Comparison of ENCODE assay signal across 8 cellular contexts in genomic region chr6:27830212-27830664, GRCh38.
DNase-seq lines count a peak whose midpoint lies in the region; FAIRE-seq and TF ChIP-seq lines count a peak whose summit lies in the region.

No MANE protein-coding gene starts in this region.

- H3K23ac ChIP-seq in H9 (ENCODE audit: insufficient read length, low read depth, low read length) = no peak overlapping the region

- DNase-seq in H9 (no peak), SK-N-SH (no peak), fibroblast of pulmonary artery (ENCODE audit: low read depth) (no peak), OCI-M1 (lab: John Stamatoyannopoulos, UW) (no peak), NCI-H526 treated with DMSO at 0.1 percent for 48 hours (lab: John Stamatoyannopoulos, UW) (no peak), GM12891 (ENCODE audit: insufficient read length, low spot score) (no peak), MV-4-11 (lab: John Stamatoyannopoulos, UW) (no peak)

- TF ChIP-seq RAD21 in SK-N-SH (IDR thresholded peaks at IDR 0.05; ENCODE audit: low read length) = no peak

- H4K8ac ChIP-seq in H9 (replicated peaks; ENCODE audit: insufficient read length, low read depth, low read length) = no peak overlapping the region

- peaks cover 29% of the 10 kb centered on the region for H3F3A ChIP-seq in SK-N-SH (replicated peaks; ENCODE audit: insufficient read depth)

- POLR2A ChIA-PET in SK-N-SH (lab: Yijun Ruan, JAX) = interaction anchor here (0.7 to 11.5 kb wide), 16 partner anchors 8 to 1810 kb away, joined by 3 to 578 read pairs (median 6); a partner anchor contains a TSS

- peak overlapping the region; percentile 85 for H2BK5ac ChIP-seq in H9 (ENCODE audit: insufficient read length, low read length)

- no peak overlapping the region for H2AK5ac ChIP-seq in H9 (ENCODE audit: insufficient read length, low read length)

- peak overlapping the region; percentile 85 for H3K18ac ChIP-seq in H9 (ENCODE audit: insufficient read length, low read depth, low read length)

- H3K4me3 Mint-ChIP-seq in H9 = peak overlapping the region; percentile 91 to 98

- H3K9ac ChIP-seq in H9 (ENCODE audit: extremely low read depth, insufficient read length, low read length) = peak overlapping the region; percentile 98
- H3K9ac ChIP-seq in SK-N-SH = peak overlapping the region; percentile 76
- peak overlapping the region; percentile 79 for H3K9ac ChIP-seq in skeletal muscle satellite cell (ENCODE audit: low read depth, low read length)

- peaks cover 30% of the 10 kb centered on the region in 2 experiments for H3K4me1 Mint-ChIP-seq in H9

- WGBS in H9 (ENCODE audit: extremely low coverage, insufficient read length, low lambda C conversion rate) = no CpG with 5 or more reads among the region's 6 CpGs
- 1% methylated on average over 6 of the region's 6 CpGs for WGBS in SK-N-SH (ENCODE audit: low lambda C conversion rate)

- peak overlapping the region; percentile 94 to 100 (median 98) for H3K27ac Mint-ChIP-seq in H9

- H2BK15ac ChIP-seq in H9 (ENCODE audit: low read depth, low read length) = no peak overlapping the region

- no peaks in the 10 kb centered on the region for H3K9me2 ChIP-seq in SK-N-SH

- peaks cover 13 to 23% (median 20%) of the 10 kb centered on the region in 3 experiments for H3K36me3 Mint-ChIP-seq in H9 (ENCODE audit: insufficient read depth in 1 of 3, low read depth in 3 of 3)

- TF ChIP-seq POLR2A in GM12891 (IDR thresholded peaks at IDR 0.05; ENCODE audit: low read depth, low read length) = no peak

- H3K4ac ChIP-seq in H9 (ENCODE audit: low read depth, low read length) = no peak overlapping the region; the same call in 1 of the 2 replicates

- H2AFZ ChIP-seq in H9 (ENCODE audit: low read length) (no peak overlapping the region), SK-N-SH (ENCODE audit: low read depth) (no peak overlapping the region)

- no peak overlapping the region for H4K5ac ChIP-seq in H9 (ENCODE audit: insufficient read length, low read depth, low read length)

- peak overlapping the region; percentile 30 for H3K56ac ChIP-seq in H9 (ENCODE audit: insufficient read length, low read depth, low read length)

- H3K36me3 ChIP-seq in SK-N-SH (replicated peaks in 1 of 2; ENCODE audit: control insufficient read depth in 1 of 2, insufficient read depth in 2 of 2, low read length in 1 of 2) (peaks cover 0 to 10% of the 10 kb centered on the region in 2 experiments), skeletal muscle satellite cell (ENCODE audit: insufficient read depth, low read length) (no peaks in the 10 kb centered on the region)

- H4K20me1 ChIP-seq in H9 (ENCODE audit: control insufficient read depth, insufficient read depth, insufficient read length) (no peaks in the 10 kb centered on the region), SK-N-SH (ENCODE audit: insufficient read depth) (no peaks in the 10 kb centered on the region)

- H3K9me3 ChIP-seq in H9 (ENCODE audit: control insufficient read depth, low read depth, low read length) (peaks cover 7% of the 10 kb centered on the region), SK-N-SH (no peaks in the 10 kb centered on the region), skeletal muscle satellite cell (replicated peaks; ENCODE audit: low read length) (no peaks in the 10 kb centered on the region)

- CTCF ChIA-PET in SK-N-SH (lab: Yijun Ruan, JAX) = interaction anchor here (1.3 kb wide), 1 partner anchor 66 kb away, joined by 3 read pairs; no protein-coding TSS in a partner anchor

- H3K4me2 ChIP-seq in H9 (ENCODE audit: insufficient read depth, insufficient read length, low read length) (peak overlapping the region; percentile 91), SK-N-SH (peak overlapping the region; percentile 82), skeletal muscle satellite cell (ENCODE audit: low read length) (peak overlapping the region; percentile 91)

- peak overlapping the region; percentile 78 to 82 for H3K4me3 ChIP-seq in SK-N-SH (ENCODE audit: low read depth in 2 of 2, low read length in 1 of 2)
- peak overlapping the region; percentile 61 for H3K4me3 ChIP-seq in fibroblast of pulmonary artery (replicated peaks; ENCODE audit: low read depth, low read length)
- H3K4me3 ChIP-seq in skeletal muscle satellite cell (ENCODE audit: low read length) = peak overlapping the region; percentile 76

- H4K91ac ChIP-seq in H9 (ENCODE audit: insufficient read length, low read depth, low read length) = no peak overlapping the region

- H3K79me1 ChIP-seq in H9 (ENCODE audit: insufficient read depth, low read depth, low read length, poor library complexity, severe bottlenecking) = no peaks in the 10 kb centered on the region

- no peaks in the 10 kb centered on the region for H3K79me2 ChIP-seq in H9 (ENCODE audit: insufficient read depth, low read length)
- H3K79me2 ChIP-seq in SK-N-SH (ENCODE audit: insufficient read depth) = peaks cover 30% of the 10 kb centered on the region

- H2BK20ac ChIP-seq in H9 (ENCODE audit: low read depth, low read length, poor library complexity, severe bottlenecking) = no peak overlapping the region

- TF ChIP-seq EP300 in SK-N-SH (IDR thresholded peaks at IDR 0.05; ENCODE audit: borderline replicate concordance in 1 of 2, low read depth in 1 of 2, low read length in 1 of 2) = no peak

- H3K27me3 ChIP-seq in H9 (ENCODE audit: insufficient read depth, low read length) (no peaks in the 10 kb centered on the region), SK-N-SH (ENCODE audit: insufficient read depth) (no peaks in the 10 kb centered on the region), skeletal muscle satellite cell (ENCODE audit: control insufficient read depth, insufficient read depth, low read length) (no peaks in the 10 kb centered on the region)

- peak overlapping the region; percentile 52 for H2BK120ac ChIP-seq in H9 (ENCODE audit: low read depth, low read length, poor library complexity, severe bottlenecking)

- no peak for FAIRE-seq in GM12891 (lab: Jason Lieb, UNC)

- H2BK12ac ChIP-seq in H9 (ENCODE audit: insufficient read length, low read depth, low read length) = no peak overlapping the region

- H3K4me1 ChIP-seq in H9 (ENCODE audit: insufficient read depth, low read length) (no peaks in the 10 kb centered on the region), SK-N-SH (ENCODE audit: control insufficient read depth in 1 of 2, insufficient read depth in 2 of 2, low read depth in 1 of 2, low read length in 1 of 2) (peaks cover 0 to 9% of the 10 kb centered on the region in 2 experiments; a peak in 3 of 4 replicates), skeletal muscle satellite cell (ENCODE audit: control insufficient read depth, insufficient read depth, low read length) (peaks cover 9% of the 10 kb centered on the region)

- peaks cover 2% of the 10 kb centered on the region; the same call in 1 of the 2 replicates for H3K27me3 Mint-ChIP-seq in H9 (ENCODE audit: low read depth)

- H3K27ac ChIP-seq in H9 (ENCODE audit: insufficient read length, low read depth, low read length) (peak overlapping the region; percentile 86), SK-N-SH (ENCODE audit: low read depth in 2 of 2, low read length in 1 of 2) (peak overlapping the region; percentile 75 to 96)

- H3K23me2 ChIP-seq in H9 (ENCODE audit: insufficient read length, low read depth, low read length, poor library complexity, severe bottlenecking) = peaks cover 4% of the 10 kb centered on the region

- no peak for TF ChIP-seq CTCF in H9 (conservative IDR thresholded peaks at IDR 0.05)
- TF ChIP-seq CTCF in SK-N-SH (IDR thresholded peaks at IDR 0.05) = no peak
- no peak for TF ChIP-seq CTCF in fibroblast of pulmonary artery (IDR thresholded peaks at IDR 0.05; ENCODE audit: low read length, missing control alignments)

- H3K14ac ChIP-seq in H9 (ENCODE audit: insufficient read depth, low read length) = peak overlapping the region; percentile 94; the same call in 1 of the 2 replicates

- H3T11ph ChIP-seq in H9 (ENCODE audit: low read length) = no peak overlapping the region

- H3K9me3 Mint-ChIP-seq in H9 = peaks cover 15 to 18% of the 10 kb centered on the region in 2 experiments

TF ChIP-seq in SK-N-SH, 30 proteins besides CTCF, POLR2A, EP300 and RAD21:
- TF ChIP-seq TEAD4 (IDR thresholded peaks at IDR 0.05; ENCODE audit: borderline replicate concordance, insufficient read depth) (peak; percentile 35; the same call in 1 of the 2 replicates), NFIC (IDR thresholded peaks at IDR 0.05; ENCODE audit: borderline replicate concordance) (no peak)

TF ChIP-seq in GM12891, 5 proteins besides CTCF, POLR2A, EP300 and RAD21:
- no peak for TF ChIP-seq TAF1 (IDR thresholded peaks at IDR 0.05; ENCODE audit: low read depth, low read length)
- TF ChIP-seq POLR2AphosphoS5 (IDR thresholded peaks at IDR 0.05; ENCODE audit: low read depth, low read length) = no peak
- TF ChIP-seq POU2F2 (IDR thresholded peaks at IDR 0.05; ENCODE audit: low read depth, low read length) = no peak
- TF ChIP-seq PAX5 (IDR thresholded peaks at IDR 0.05; ENCODE audit: insufficient read depth, low read length, severe bottlenecking) = no peak
- no peak for TF ChIP-seq SPI1 (IDR thresholded peaks at IDR 0.05; ENCODE audit: low read depth, low read length)
TF ChIP-seq in GM12891: peak in this region for 0.
